Comparison of ENCODE assay signal across 24 cellular contexts in genomic region chr11:103384652-103385051, GRCh38.
DNase-seq lines count a peak whose midpoint lies in the region; ATAC-seq and TF ChIP-seq lines count a peak whose summit lies in the region.
"Had no signal": no experiment of that assay in that cellular context is flagged by ENCODE, and none has a peak within 500 bp of the region (broad histone marks: within the 10 kb centered on the region; RNA-seq: fewer than 3 reads in every experiment).

No MANE protein-coding gene starts in this region.

- H3K79me2 ChIP-seq in ACC112 (ENCODE audit: control insufficient read depth, insufficient read depth, low read length, unreplicated experiment) (no peaks in the 10 kb centered on the region), MM.1S (ENCODE audit: low read length) (no peaks in the 10 kb centered on the region), hepatocyte (no peaks in the 10 kb centered on the region)

- H3K9me2 ChIP-seq in MM.1S (replicated peaks; ENCODE audit: insufficient read depth, low read length) = no peaks in the 10 kb centered on the region
- no peaks in the 10 kb centered on the region for H3K9me2 ChIP-seq in hepatocyte (replicated peaks; ENCODE audit: insufficient read depth)

- peak overlapping the region; percentile 23 for H2AFZ ChIP-seq in ACC112 (ENCODE audit: low read length, unreplicated experiment)
- no peak overlapping the region for H2AFZ ChIP-seq in MM.1S (ENCODE audit: low read length)
- H2AFZ ChIP-seq in hepatocyte = no peak overlapping the region

- H3K9me3 ChIP-seq in MM.1S (replicated peaks; ENCODE audit: insufficient read depth, low read length) = no peaks in the 10 kb centered on the region
- no peaks in the 10 kb centered on the region for H3K9me3 ChIP-seq in hepatocyte (ENCODE audit: low read depth)
- H3K9me3 ChIP-seq: adrenal gland, prostate gland, sigmoid colon, tibial artery had no signal

- no peak overlapping the region for H3K27ac ChIP-seq in ACC112 (ENCODE audit: low read depth, low read length)
- H3K27ac ChIP-seq in MM.1S (ENCODE audit: low read length) = no peak overlapping the region
- H3K27ac ChIP-seq in hepatocyte = no peak overlapping the region
- H3K27ac ChIP-seq: adrenal gland, KMS-11, prostate gland, sigmoid colon, tibial artery had no signal

- H3K27ac Mint-ChIP-seq in activated naive CD4-positive, alpha-beta T cell treated with anti-CD3 and anti-CD28 coated beads, Interleukin-2, amount 50 U/mL, for 72 hours = no peak overlapping the region
- H3K27ac Mint-ChIP-seq: activated CD8-positive, alpha-beta memory T cell treated with anti-CD3 and anti-CD28 coated beads, Interleukin-2, amount 10 ng/mL, durations not matched to agents 7 days and 5 days; CD4-positive, alpha-beta T cell; naive thymus-derived CD8-positive, alpha-beta T cell had no signal

- DNase-seq in MM.1S (peak; percentile 10), cardiac fibroblast (ENCODE audit: low read depth in 2 of 2) (peak; percentile 8 to 27), hepatocyte (ENCODE audit: low spot score) (no peak), NCI-H748 treated with DMSO at 0.1 percent for 48 hours (lab: John Stamatoyannopoulos, UW) (no peak), DMS153 (lab: John Stamatoyannopoulos, UW) (no peak), T1000 (lab: John Stamatoyannopoulos, UW) (no peak)
- no peak for DNase-seq in activated naive CD4-positive, alpha-beta T cell treated with anti-CD3 and anti-CD28 coated beads, Interleukin-2, amount 50 U/mL, for 72 hours (ENCODE audit: low spot score in 2 of 2)
- DNase-seq: activated CD8-positive, alpha-beta memory T cell treated with anti-CD3 and anti-CD28 coated beads, Interleukin-2, amount 10 ng/mL, durations not matched to agents 7 days and 5 days; activated T-cell treated with anti-CD3 and anti-CD28 coated beads, Interleukin-2, amount 50 U/mL, for 48 hours; adrenal gland; CD4-positive, alpha-beta T cell; foreskin fibroblast; H7; midbrain; naive thymus-derived CD8-positive, alpha-beta T cell; NCI-H146; NCI-H226; NCI-H69; sigmoid colon; stimulated activated CD4-positive, alpha-beta T cell treated with anti-CD3 and anti-CD28 coated beads, Interleukin-4, amount 100 ng/mL, for 1 hour; tibial artery had no signal

- no peak overlapping the region for H3K9ac ChIP-seq in MM.1S (ENCODE audit: low read length)
- H3K9ac ChIP-seq: KMS-11 had no signal

- peak overlapping the region; percentile 63 for H3K4me3 ChIP-seq in ACC112 (ENCODE audit: low read depth, low read length)
- no peak overlapping the region for H3K4me3 ChIP-seq in MM.1S (ENCODE audit: low read length)
- H3K4me3 ChIP-seq in cardiac fibroblast (replicated peaks in 1 of 2; ENCODE audit: low read depth in 2 of 2, low read length in 2 of 2) = no peak overlapping the region
- H3K4me3 ChIP-seq in hepatocyte = no peak overlapping the region
- H3K4me3 ChIP-seq: adrenal gland, prostate gland, sigmoid colon, tibial artery had no signal

- TF ChIP-seq CTCF in MM.1S (IDR thresholded peaks at IDR 0.05; ENCODE audit: low read length) (no peak), cardiac fibroblast (IDR thresholded peaks at IDR 0.05; ENCODE audit: low read depth, low read length) (no peak), hepatocyte (IDR thresholded peaks at IDR 0.05; ENCODE audit: poor library complexity) (no peak)

- H3K36me3 Mint-ChIP-seq in activated naive CD4-positive, alpha-beta T cell treated with anti-CD3 and anti-CD28 coated beads, Interleukin-2, amount 50 U/mL, for 72 hours = peaks cover 0 to 4% of the 10 kb centered on the region in 2 donors
- H3K36me3 Mint-ChIP-seq: activated CD8-positive, alpha-beta memory T cell treated with anti-CD3 and anti-CD28 coated beads, Interleukin-2, amount 10 ng/mL, durations not matched to agents 7 days and 5 days; naive thymus-derived CD8-positive, alpha-beta T cell had no signal

- peak overlapping the region; percentile 3; the same call in 1 of the 2 replicates for H3K4me2 ChIP-seq in MM.1S (ENCODE audit: low read depth, low read length)
- peak overlapping the region; percentile 7 for H3K4me2 ChIP-seq in hepatocyte
- H3K4me2 ChIP-seq: KMS-11 had no signal

- no peaks in the 10 kb centered on the region for H3K27me3 ChIP-seq in ACC112 (ENCODE audit: insufficient read depth, low read length)
- H3K27me3 ChIP-seq in MM.1S (replicated peaks; ENCODE audit: insufficient read depth, low read length) = no peaks in the 10 kb centered on the region
- no peaks in the 10 kb centered on the region for H3K27me3 ChIP-seq in hepatocyte
- H3K27me3 ChIP-seq: adrenal gland, sigmoid colon, tibial artery had no signal

- H3F3A ChIP-seq in MM.1S (ENCODE audit: insufficient read depth, low read length) = no peaks in the 10 kb centered on the region

- ATAC-seq in activated naive CD4-positive, alpha-beta T cell treated with anti-CD3 and anti-CD28 coated beads, Interleukin-2, amount 50 U/mL, for 72 hours = no peak
- ATAC-seq: activated CD8-positive, alpha-beta memory T cell treated with anti-CD3 and anti-CD28 coated beads, Interleukin-2, amount 10 ng/mL, durations not matched to agents 7 days and 5 days; naive thymus-derived CD8-positive, alpha-beta T cell had no signal

- peaks cover 0 to 4% of the 10 kb centered on the region in 2 donors for H3K9me3 Mint-ChIP-seq in activated naive CD4-positive, alpha-beta T cell treated with anti-CD3 and anti-CD28 coated beads, Interleukin-2, amount 50 U/mL, for 72 hours
- H3K9me3 Mint-ChIP-seq: CD4-positive, alpha-beta T cell had no signal

- H4K20me1 ChIP-seq in MM.1S (ENCODE audit: insufficient read depth, low read length) (no peaks in the 10 kb centered on the region), hepatocyte (ENCODE audit: insufficient read depth, poor library complexity, severe bottlenecking) (no peaks in the 10 kb centered on the region)

- H3K4me1 ChIP-seq in ACC112 (ENCODE audit: control insufficient read depth, insufficient read depth, low read length, unreplicated experiment) (no peaks in the 10 kb centered on the region), MM.1S (ENCODE audit: low read length) (no peaks in the 10 kb centered on the region), hepatocyte (ENCODE audit: insufficient read depth) (no peaks in the 10 kb centered on the region)
- H3K4me1 ChIP-seq: adrenal gland, prostate gland, sigmoid colon, tibial artery had no signal

- H3K36me3 ChIP-seq in ACC112 (ENCODE audit: insufficient read depth, low read length) (no peaks in the 10 kb centered on the region), MM.1S (replicated peaks; ENCODE audit: insufficient read depth, low read length) (no peaks in the 10 kb centered on the region), hepatocyte (replicated peaks; ENCODE audit: insufficient read depth, low read depth) (no peaks in the 10 kb centered on the region)
- H3K36me3 ChIP-seq: adrenal gland, prostate gland, sigmoid colon, tibial artery had no signal

Comparison
In these comparisons a context has a peak if more than half of its experiments do, and no peak if none do; other contexts are left out.
1. DNase-seq: peak in MM.1S (single experiment) and cardiac fibroblast (2 of 2); none in hepatocyte (single experiment), NCI-H748 treated with DMSO at 0.1 percent for 48 hours (single experiment), DMS153 (single experiment), activated naive CD4-positive, alpha-beta T cell treated with anti-CD3 and anti-CD28 coated beads, Interleukin-2, amount 50 U/mL, for 72 hours (0 of 2) and T1000 (single experiment).